In the genomic region with DNA sequence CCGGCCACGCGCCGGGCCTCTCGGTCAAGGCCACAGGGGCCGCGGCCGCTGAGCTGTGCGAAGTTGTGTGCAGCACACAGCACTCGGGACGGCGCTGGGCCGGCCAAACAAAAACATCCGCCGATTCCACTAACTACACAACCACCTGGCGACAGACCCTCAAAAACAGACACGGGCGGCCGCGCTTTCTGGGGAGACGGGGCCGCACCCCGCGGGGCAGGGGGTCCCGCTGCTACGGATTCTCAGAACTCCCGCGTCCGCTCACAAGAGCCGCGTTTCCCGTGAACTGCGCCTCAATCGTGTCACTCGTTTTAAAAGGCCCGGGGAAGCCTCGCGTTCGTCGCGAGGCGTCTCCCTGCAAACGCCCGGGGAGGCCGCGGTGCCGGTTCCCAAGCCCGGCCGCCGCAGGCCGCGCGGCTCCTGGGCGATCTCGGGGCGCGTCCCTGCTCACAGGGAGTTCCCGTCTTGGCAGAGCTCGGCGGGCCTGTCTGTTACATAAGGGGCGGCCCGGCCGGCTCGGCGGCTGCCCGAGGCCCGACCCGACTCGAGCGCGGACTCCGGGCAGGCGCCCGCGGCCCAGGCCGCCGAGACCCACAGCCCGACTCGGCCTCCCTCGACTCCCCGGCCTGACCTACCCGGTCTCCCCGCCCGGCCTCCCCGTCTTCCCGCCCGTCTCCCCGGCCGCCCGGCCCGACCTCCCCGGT, we compare ENCODE assay signal across 8 cellular contexts. TPM values are rescaled to one million over a fixed set of nuclear protein-coding genes. Genes with fewer than 3 reads are reported as not detected.
A peak's percentile ranks its signal among the peaks of the same experiment; 100 is the strongest.
DNase-seq lines count a peak whose midpoint lies in the region; TF ChIP-seq lines count a peak whose summit lies in the region.

No MANE protein-coding gene starts in this region.

- no peak overlapping the region for H4K91ac ChIP-seq in neuronal stem cell (ENCODE audit: low read depth, low read length, poor library complexity)

- H2BK15ac ChIP-seq in neuronal stem cell (ENCODE audit: low read length): peak overlapping the region; percentile 31

- DNase-seq in Caki2 (ENCODE audit: low read depth) (peak; percentile 52), HK-2 (ENCODE audit: unreplicated experiment) (peak; percentile 26), activated T-helper 1 cell treated with Interleukin-2 at 50 U/mL for 16 hours (ENCODE audit: low read depth) (peak; percentile 12), foreskin fibroblast (peak; percentile 22 to 66), neuronal stem cell (ENCODE audit: low spot score) (no peak), NCI-H446 treated with DMSO at 0.1 percent for 48 hours (lab: John Stamatoyannopoulos, UW) (no peak), GM19238 (ENCODE audit: insufficient read length, low spot score) (no peak), DMS153 treated with DMSO at 0.1 percent for 48 hours (lab: John Stamatoyannopoulos, UW; ENCODE audit: unreplicated experiment) (no peak)

- H3K36me3 ChIP-seq in neuronal stem cell (replicated peaks in 1 of 2; ENCODE audit: control insufficient read depth in 2 of 2, insufficient read depth in 2 of 2, low read length in 2 of 2): peaks cover 28 to 42% of the 10 kb centered on the region in 2 donors

- H2BK12ac ChIP-seq in neuronal stem cell (ENCODE audit: low read length): no peak overlapping the region

- H4K8ac ChIP-seq in neuronal stem cell (ENCODE audit: low read depth, low read length): no peak overlapping the region

- H2BK5ac ChIP-seq in neuronal stem cell (ENCODE audit: low read length): no peak overlapping the region

- H3K4me1 ChIP-seq in neuronal stem cell (ENCODE audit: control insufficient read depth in 2 of 2, insufficient read depth in 1 of 2, low read depth in 1 of 2, low read length in 2 of 2): peaks cover 9 to 11% of the 10 kb centered on the region in 2 donors

- WGBS in neuronal stem cell (ENCODE audit: extremely low coverage in 2 of 2, insufficient read length in 2 of 2, insufficient replicate concordance in 1 of 2), 2 donors: no CpG with 5 or more reads among the region's 92 CpGs

- H3K27ac ChIP-seq in neuronal stem cell (replicated peaks; ENCODE audit: low read length): no peak overlapping the region

- H2BK120ac ChIP-seq in neuronal stem cell (ENCODE audit: low read depth, low read length): peak overlapping the region; percentile 57

- peak overlapping the region; percentile 49 for H2AFZ ChIP-seq in neuronal stem cell (ENCODE audit: low read length)

- peaks cover 2 to 23% of the 10 kb centered on the region in 2 donors for H3K9me3 ChIP-seq in neuronal stem cell (replicated peaks in 1 of 2; ENCODE audit: control insufficient read depth in 2 of 2, insufficient read depth in 1 of 2, low read depth in 1 of 2, low read length in 2 of 2)

- peak overlapping the region; percentile 98 for H2AK5ac ChIP-seq in neuronal stem cell (ENCODE audit: low read depth, low read length)

- TF ChIP-seq CTCF in foreskin fibroblast (IDR thresholded peaks at IDR 0.05; ENCODE audit: low read depth, low read length): no peak

- no peak overlapping the region for H3K4ac ChIP-seq in neuronal stem cell (ENCODE audit: low read length)

- no peaks in the 10 kb centered on the region for H3K27me3 ChIP-seq in neuronal stem cell (ENCODE audit: control insufficient read depth in 3 of 3, insufficient read depth in 3 of 3, low read depth in 1 of 3, low read length in 3 of 3)

- H3K79me1 ChIP-seq in neuronal stem cell (ENCODE audit: low read depth, low read length): peaks cover 23% of the 10 kb centered on the region

- peak overlapping the region; percentile 82 for H3K4me2 ChIP-seq in neuronal stem cell (ENCODE audit: insufficient read depth, low read length, poor library complexity, severe bottlenecking)

- in situ Hi-C loops in Caki2 (cut with HindIII; ENCODE audit: low pct_unique_long_range_greater_than_20kb, low sequenced_read_pairs): no loop called here

- peak overlapping the region; percentile 86 for H3K18ac ChIP-seq in neuronal stem cell (ENCODE audit: low read length)

- peak overlapping the region; percentile 90 for H3K9ac ChIP-seq in neuronal stem cell (ENCODE audit: low read depth, low read length, poor library complexity)

- peak overlapping the region; percentile 42 for H3K14ac ChIP-seq in neuronal stem cell (ENCODE audit: low read length)

- peak overlapping the region; percentile 74 to 79 for H3K4me3 ChIP-seq in foreskin fibroblast (ENCODE audit: low read depth in 1 of 2, low read length in 2 of 2)
- H3K4me3 ChIP-seq in neuronal stem cell (ENCODE audit: low read length in 2 of 2): peak overlapping the region; percentile 63 to 92

- H3K23ac ChIP-seq in neuronal stem cell (ENCODE audit: low read depth, low read length, poor library complexity): peak overlapping the region; percentile 13

RNA-seq across cellular contexts. Expression of gene BRD1, which starts 0.9 kb away (rescaled TPM):
- 23.4 and 28.1 TPM in 2 replicates for total RNA-seq in Caki2 (2014; rRNA removed; shearing (Covaris generic); ENCODE audit: low replicate concordance)
- 21.8 TPM for polyA plus RNA-seq in neuronal stem cell (2013, experiment 1 of 2)
- 22.7 TPM for polyA plus RNA-seq in neuronal stem cell (2013, experiment 2 of 2)

RNA-seq across cellular contexts. Expression of gene ZBED4, which starts 26.9 kb away (rescaled TPM):
- 8.8 and 13.7 TPM in 2 replicates for total RNA-seq in Caki2 (2014; rRNA removed; shearing (Covaris generic); ENCODE audit: low replicate concordance)
- 22.2 TPM for polyA plus RNA-seq in neuronal stem cell (2013, experiment 1 of 2)
- 22.3 TPM for polyA plus RNA-seq in neuronal stem cell (2013, experiment 2 of 2)

Comparison
In these comparisons a context has a peak if more than half of its experiments do, and no peak if none do; other contexts are left out.
1. DNase-seq: peak in Caki2 (single experiment), HK-2 (single experiment), activated T-helper 1 cell treated with Interleukin-2 at 50 U/mL for 16 hours (single experiment) and foreskin fibroblast (2 of 2); none in neuronal stem cell (single experiment), NCI-H446 treated with DMSO at 0.1 percent for 48 hours (single experiment), GM19238 (single experiment) and DMS153 treated with DMSO at 0.1 percent for 48 hours (single experiment).